ENCODE assay signal across 8 cellular contexts in the genomic region with DNA sequence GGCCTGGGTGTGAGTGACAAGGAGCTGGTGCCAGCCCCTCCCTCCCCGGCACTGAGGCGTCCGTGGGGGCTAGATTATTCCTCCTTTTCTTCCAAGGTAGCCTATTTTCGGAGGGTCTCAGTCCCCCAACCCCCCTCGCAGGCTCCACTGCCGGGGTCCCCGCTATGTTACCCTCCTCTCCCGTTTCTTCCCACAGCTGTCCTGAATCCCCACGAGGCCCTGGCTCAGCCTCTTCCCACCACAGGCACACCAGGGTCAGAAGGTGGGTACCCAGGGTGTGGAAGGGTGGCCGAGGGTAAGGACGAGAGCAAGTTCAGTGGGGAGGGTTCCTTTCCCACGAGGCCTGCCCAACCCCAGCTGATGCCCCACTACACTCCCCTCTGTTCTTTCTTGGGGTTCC. TPM values are rescaled to one million over a fixed set of nuclear protein-coding genes. Genes with fewer than 3 reads are reported as not detected.
DNase-seq lines count a peak whose midpoint lies in the region; ATAC-seq and TF ChIP-seq lines count a peak whose summit lies in the region.
"Had no signal": no experiment of that assay in that cellular context is flagged by ENCODE, and none has a peak within 500 bp of the region (broad histone marks: within the 10 kb centered on the region; RNA-seq: fewer than 3 reads in every experiment).

No MANE protein-coding gene starts in this region.

- no peak overlapping the region for H2BK12ac ChIP-seq in mesenchymal stem cell (ENCODE audit: low read length in 2 of 2)

- H2BK120ac ChIP-seq in IMR-90 (ENCODE audit: low read depth, low read length), result no peak overlapping the region
- H2BK120ac ChIP-seq in mesenchymal stem cell (ENCODE audit: low read depth, low read length), result peak overlapping the region; percentile 73

- H2BK5ac ChIP-seq in IMR-90 (ENCODE audit: low read depth, low read length, poor library complexity, severe bottlenecking), result no peak overlapping the region
- no peak overlapping the region for H2BK5ac ChIP-seq in mesenchymal stem cell (ENCODE audit: low read depth, low read length, poor library complexity, severe bottlenecking)

- H3K9ac ChIP-seq in IMR-90 (ENCODE audit: low read depth, low read length) (no peak overlapping the region), mesenchymal stem cell (ENCODE audit: low read length) (peak overlapping the region; percentile 70)

- H3K27me3 ChIP-seq in IMR-90 (ENCODE audit: control insufficient read depth, insufficient read depth, low read length) (peaks cover 43% of the 10 kb centered on the region), mesenchymal stem cell (ENCODE audit: control insufficient read depth in 1 of 2, insufficient read depth in 1 of 2, low read length in 2 of 2) (peaks cover 27 to 41% of the 10 kb centered on the region in 2 experiments), suprapubic skin (no peaks in the 10 kb centered on the region)

- dilution Hi-C loops in IMR-90 (cut with HindIII; ENCODE audit: low sequenced_read_pairs, unreplicated experiment), result no loop called here

- H3K9me1 ChIP-seq in IMR-90 (ENCODE audit: insufficient read depth, low read length), result no peaks in the 10 kb centered on the region

- peak overlapping the region; percentile 74; the same call in 1 of the 2 replicates for H3K4me2 ChIP-seq in IMR-90 (ENCODE audit: low read depth, low read length)
- H3K4me2 ChIP-seq in mesenchymal stem cell (ENCODE audit: low read length, poor library complexity, severe bottlenecking), result peak overlapping the region; percentile 89

- H4K8ac ChIP-seq in IMR-90 (ENCODE audit: low read depth in 2 of 2, low read length in 2 of 2) (no peak overlapping the region), mesenchymal stem cell (ENCODE audit: low read length) (peak overlapping the region; percentile 92)

- CTCF ChIA-PET in IMR-90 (lab: Yijun Ruan, JAX), result interaction anchor here (3.5 kb wide), 1 partner anchor 14 kb away, joined by 12 read pairs; no protein-coding TSS in a partner anchor

- no peak for TF ChIP-seq RAD21 in IMR-90 (IDR thresholded peaks at IDR 0.05; ENCODE audit: low read length)

- H2AFZ ChIP-seq in IMR-90 (replicated peaks; ENCODE audit: low read length, poor library complexity) (peak overlapping the region; percentile 87), mesenchymal stem cell (ENCODE audit: low read depth, low read length) (no peak overlapping the region)

- no peaks in the 10 kb centered on the region for H3K36me3 ChIP-seq in IMR-90 (ENCODE audit: control insufficient read depth, insufficient read depth, low read length)
- no peaks in the 10 kb centered on the region for H3K36me3 ChIP-seq in mesenchymal stem cell (ENCODE audit: control insufficient read depth in 1 of 2, insufficient read depth in 2 of 2, low read depth in 1 of 2, low read length in 2 of 2)
- no peaks in the 10 kb centered on the region for H3K36me3 ChIP-seq in suprapubic skin

- intact Hi-C loops in IMR-90 (cut with micrococcal nuclease), result loop anchor here (5.0 kb wide), 2 partner anchors 61 to 184 kb away; a partner anchor contains a TSS

- TF ChIP-seq POLR2A in IMR-90 (IDR thresholded peaks at IDR 0.05; ENCODE audit: low read depth, low read length) (no peak), suprapubic skin (IDR thresholded peaks at IDR 0.05) (no peak)

- H2AK5ac ChIP-seq in IMR-90 (ENCODE audit: low read depth, low read length), result 0 out of 2 replicates have a peak overlapping the region, but pooled peaks have one; percentile 3
- no peak overlapping the region for H2AK5ac ChIP-seq in mesenchymal stem cell (ENCODE audit: low read length, severe bottlenecking)

- no peak overlapping the region for H3K4ac ChIP-seq in IMR-90 (ENCODE audit: low read depth, low read length)
- no peak overlapping the region for H3K4ac ChIP-seq in mesenchymal stem cell (ENCODE audit: low read depth in 1 of 2, low read length in 2 of 2)

- in situ Hi-C loops in IMR-90 (cut with MboI; ENCODE audit: low sequenced_read_pairs), result no loop called here

- no peaks in the 10 kb centered on the region for H3K4me1 ChIP-seq in IMR-90 (ENCODE audit: control insufficient read depth, insufficient read depth, low read length)
- peaks cover 22% of the 10 kb centered on the region for H3K4me1 ChIP-seq in mesenchymal stem cell (ENCODE audit: control insufficient read depth, insufficient read depth, low read depth, low read length)
- peaks cover 40% of the 10 kb centered on the region for H3K4me1 ChIP-seq in suprapubic skin

- no peak for TF ChIP-seq CTCF in IMR-90 (conservative IDR thresholded peaks at IDR 0.05; ENCODE audit: low read depth, low read length)
- no peak for TF ChIP-seq CTCF in suprapubic skin (IDR thresholded peaks at IDR 0.05)

- H3K18ac ChIP-seq in IMR-90 (ENCODE audit: low read depth, low read length) (no peak overlapping the region), mesenchymal stem cell (ENCODE audit: low read depth in 1 of 2, low read length in 2 of 2) (peak overlapping the region in 1 of 2 experiments; percentile 54)

- H3K23ac ChIP-seq in IMR-90 (ENCODE audit: low read depth, low read length), result no peak overlapping the region
- peak overlapping the region in 1 of 2 experiments; percentile 70 for H3K23ac ChIP-seq in mesenchymal stem cell (ENCODE audit: low read length in 2 of 2)

- H3K56ac ChIP-seq in IMR-90 (ENCODE audit: extremely low read depth, insufficient read depth, low read length), result no peak overlapping the region

- H2BK20ac ChIP-seq in IMR-90 (ENCODE audit: low read depth, low read length), result no peak overlapping the region

- BruUV-seq in IMR-90 (replicated peaks; lab: Mats Ljungman, UMichigan), result no TSS peak

- 40% methylated on average over 1 of the region's 12 CpGs; no CpG with 5 or more reads in 1 of the 2 experiments for WGBS in IMR-90 (ENCODE audit: extremely low coverage in 2 of 2, insufficient read length in 1 of 2), 2 experiments
- 77% methylated on average over 10 of the region's 12 CpGs for WGBS in mesenchymal stem cell
- WGBS in suprapubic skin, result 47% methylated on average over 12 of the region's 12 CpGs

- TF ChIP-seq EP300 in suprapubic skin (IDR thresholded peaks at IDR 0.05), result no peak

- H3K9me3 ChIP-seq in IMR-90 (ENCODE audit: control insufficient read depth, insufficient read depth, low read length) (no peaks in the 10 kb centered on the region), mesenchymal stem cell (ENCODE audit: control insufficient read depth, low read length) (no peaks in the 10 kb centered on the region), suprapubic skin (no peaks in the 10 kb centered on the region)
- H3K9me3 ChIP-seq: body of pancreas had no signal

- POLR2A ChIA-PET in IMR-90 (lab: Charles Lee; ENCODE audit: unreplicated experiment), result no interaction called here

- H3K4me3 ChIP-seq in IMR-90 (ENCODE audit: insufficient read depth, low read depth, low read length) (no peak overlapping the region), mesenchymal stem cell (ENCODE audit: insufficient read depth in 1 of 2, low read depth in 1 of 2, low read length in 2 of 2) (peak overlapping the region; percentile 49 to 70), suprapubic skin (peak overlapping the region; percentile 63)

- no peak overlapping the region for H4K5ac ChIP-seq in IMR-90 (ENCODE audit: low read depth, low read length)

- H3K27ac ChIP-seq in IMR-90 (ENCODE audit: insufficient read depth, low read length), result no peak overlapping the region
- peak overlapping the region; percentile 46 for H3K27ac ChIP-seq in caudate nucleus (ENCODE audit: low read depth, low read length)
- H3K27ac ChIP-seq in mesenchymal stem cell (ENCODE audit: low read length, poor library complexity, severe bottlenecking), result no peak overlapping the region
- H3K27ac ChIP-seq in suprapubic skin, result peak overlapping the region; percentile 64

- no peak overlapping the region for H2BK15ac ChIP-seq in IMR-90 (ENCODE audit: low read depth, low read length)
- peak overlapping the region; percentile 83 for H2BK15ac ChIP-seq in mesenchymal stem cell (ENCODE audit: low read depth, poor library complexity, severe bottlenecking)

- H4K20me1 ChIP-seq in IMR-90 (ENCODE audit: insufficient read depth, low read length), result no peaks in the 10 kb centered on the region

- no peak overlapping the region for H4K91ac ChIP-seq in IMR-90 (ENCODE audit: insufficient read depth, low read depth, low read length)
- H4K91ac ChIP-seq in mesenchymal stem cell (ENCODE audit: low read length), result no peak overlapping the region

- H3K14ac ChIP-seq in IMR-90 (replicated peaks; ENCODE audit: low read depth, low read length), result no peak overlapping the region; the same call in 1 of the 2 replicates
- peak overlapping the region in 1 of 2 experiments; percentile 76 for H3K14ac ChIP-seq in mesenchymal stem cell (ENCODE audit: low read length in 2 of 2)

- H3K79me1 ChIP-seq in IMR-90 (ENCODE audit: low read depth in 1 of 2, low read length in 2 of 2) (no peaks in the 10 kb centered on the region), mesenchymal stem cell (replicated peaks; ENCODE audit: low read length, poor library complexity, severe bottlenecking) (no peaks in the 10 kb centered on the region)

- ATAC-seq in IMR-90 (ENCODE audit: low read depth) (no peak), GM19395 (IDR thresholded peaks at IDR 0.05; ENCODE audit: unreplicated experiment) (no peak)

- no peak for DNase-seq in IMR-90
- no peak for DNase-seq in caudate nucleus (lab: John Stamatoyannopoulos, UW)
- DNase-seq in mesenchymal stem cell, result no peak
- DNase-seq in suprapubic skin (ENCODE audit: low spot score in 2 of 2), result no peak
- no peak for DNase-seq in stimulated activated CD8-positive, alpha-beta memory T cell treated with anti-CD3 and anti-CD28 coated beads, Interleukin-4, amount 100 ng/mL, for 48 hours
- no peak for DNase-seq in stimulated activated CD4-positive, alpha-beta T cell treated with anti-CD3 and anti-CD28 coated beads, Interleukin-2, amount 100 ng/mL, for 24 hours

- peak overlapping the region; percentile 7 for H2AK9ac ChIP-seq in IMR-90 (replicated peaks; ENCODE audit: low read depth, low read length, poor library complexity)

RNA-seq across cellular contexts. Expression of a gene that starts 0.6 kb away (rescaled TPM):
- 0.18 and 0.28 TPM in 2 replicates for total RNA-seq in IMR-90 (2012; rRNA removed)
- 1.6 and 2.5 TPM in 2 replicates for polyA plus RNA-seq in IMR-90 (2012; rRNA removed)
- 1.7 and 1.8 TPM in 2 replicates for polyA plus RNA-seq in IMR-90 (2012; cell fraction: cytosol; rRNA removed)
- 0.16 and 0.25 TPM in 2 replicates for polyA plus RNA-seq in IMR-90 (2012; cell fraction: nucleus; rRNA removed; ENCODE audit: low replicate concordance)
- 2.5 TPM for polyA plus RNA-seq in mesenchymal stem cell (2013, experiment 1 of 2)
- 2.4 TPM for polyA plus RNA-seq in mesenchymal stem cell (2013, experiment 2 of 2)
- total RNA-seq in suprapubic skin, result 10 to 100 TPM in 3 of 4 donors, 1 to 10 TPM in 1; 5.2 to 21.8 (median 14.7) TPM

RNA-seq across cellular contexts. Expression of a gene that starts 11.6 kb away (rescaled TPM):
- 71.3 and 78.3 TPM in 2 replicates for total RNA-seq in IMR-90 (2012; rRNA removed)
- polyA plus RNA-seq in IMR-90 (2012; rRNA removed), result 127 and 130 TPM in 2 replicates
- polyA plus RNA-seq in IMR-90 (2012; cell fraction: cytosol; rRNA removed), result 52.7 and 94.7 TPM in 2 replicates
- polyA plus RNA-seq in IMR-90 (2012; cell fraction: nucleus; rRNA removed; ENCODE audit: low replicate concordance), result 59.9 and 91.1 TPM in 2 replicates
- polyA plus RNA-seq in mesenchymal stem cell (2013, experiment 1 of 2), result 55.6 TPM
- polyA plus RNA-seq in mesenchymal stem cell (2013, experiment 2 of 2), result 55.8 TPM
- 10 to 100 TPM; 49.1 to 66.5 (median 59.0) TPM for total RNA-seq in suprapubic skin

RNA-seq across cellular contexts. Expression of a gene that starts 16.8 kb away (rescaled TPM):
- total RNA-seq in IMR-90 (2012; rRNA removed), result 17.6 and 18.6 TPM in 2 replicates
- 21.1 and 27.3 TPM in 2 replicates for polyA plus RNA-seq in IMR-90 (2012; rRNA removed)
- polyA plus RNA-seq in IMR-90 (2012; cell fraction: cytosol; rRNA removed), result 5.7 and 10.6 TPM in 2 replicates
- polyA plus RNA-seq in IMR-90 (2012; cell fraction: nucleus; rRNA removed; ENCODE audit: low replicate concordance), result 83.6 and 145 TPM in 2 replicates
- polyA plus RNA-seq in mesenchymal stem cell (2013, experiment 1 of 2), result 8.5 TPM
- polyA plus RNA-seq in mesenchymal stem cell (2013, experiment 2 of 2), result 7.7 TPM
- 100 to 1,000 TPM in 1 of 4 donors, 10 to 100 TPM in 3; 33.2 to 105 (median 51.0) TPM for total RNA-seq in suprapubic skin

RNA-seq across cellular contexts. Expression of a gene that starts 18.8 kb away (rescaled TPM):
- total RNA-seq in IMR-90 (2012; rRNA removed) (1.3 and 1.9 TPM in 2 replicates), suprapubic skin (1 to 10 TPM in 1 of 4 donors, under 1 TPM in 2, not detected in 1; 0.40 to 1.1 (median 0.98) TPM)
- 15.1 and 16.2 TPM in 2 replicates for polyA plus RNA-seq in IMR-90 (2012; rRNA removed)
- polyA plus RNA-seq in IMR-90 (2012; cell fraction: cytosol; rRNA removed), result 6.8 and 7.9 TPM in 2 replicates
- 41.3 and 74.4 TPM in 2 replicates for polyA plus RNA-seq in IMR-90 (2012; cell fraction: nucleus; rRNA removed; ENCODE audit: low replicate concordance)
- 0.64 TPM for polyA plus RNA-seq in mesenchymal stem cell (2013, experiment 1 of 2)
- 0.44 TPM for polyA plus RNA-seq in mesenchymal stem cell (2013, experiment 2 of 2)

RNA-seq across cellular contexts. Expression of a gene that starts 36.9 kb away (rescaled TPM):
- total RNA-seq in IMR-90 (2012; rRNA removed), result 50.5 and 78.1 TPM in 2 replicates
- polyA plus RNA-seq in IMR-90 (2012; rRNA removed), result 66.8 and 75.9 TPM in 2 replicates
- 98.0 and 195 TPM in 2 replicates for polyA plus RNA-seq in IMR-90 (2012; cell fraction: cytosol; rRNA removed)
- 20.9 and 24.9 TPM in 2 replicates for polyA plus RNA-seq in IMR-90 (2012; cell fraction: nucleus; rRNA removed; ENCODE audit: low replicate concordance)
- 61.5 TPM for polyA plus RNA-seq in mesenchymal stem cell (2013, experiment 1 of 2)
- polyA plus RNA-seq in mesenchymal stem cell (2013, experiment 2 of 2), result 63.0 TPM
- 10 to 100 TPM; 32.7 to 59.1 (median 49.5) TPM for total RNA-seq in suprapubic skin

Comparison
In these comparisons a context has a peak if more than half of its experiments do, and no peak if none do; other contexts are left out.
1. H3K27ac ChIP-seq: peak in caudate nucleus (single experiment) and suprapubic skin (single experiment); none in IMR-90 (single experiment) and mesenchymal stem cell (single experiment).